ENCODE assay signal across 8 cellular contexts in the genomic region with DNA sequence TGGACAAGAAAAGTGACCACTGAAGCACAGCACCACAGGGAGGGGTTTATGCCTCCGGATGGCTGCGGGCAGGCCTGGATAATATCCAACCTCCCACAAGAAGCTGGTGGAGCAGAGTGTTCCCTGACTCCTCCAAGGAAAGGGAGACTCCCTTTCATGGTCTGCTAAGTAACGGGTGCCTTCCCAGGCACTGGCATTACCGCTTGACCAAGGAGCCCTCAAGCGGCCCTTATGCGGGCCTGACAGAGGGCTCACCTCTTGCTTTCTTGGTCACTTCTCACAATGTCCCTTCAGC. TPM values are rescaled to one million over a fixed set of nuclear protein-coding genes. Genes with fewer than 3 reads are reported as not detected.
A peak's percentile ranks its signal among the peaks of the same experiment; 100 is the strongest.
DNase-seq lines count a peak whose midpoint lies in the region; ATAC-seq and TF ChIP-seq lines count a peak whose summit lies in the region.
"Not testable (repeated sequence)": the region's sequence is repeated elsewhere in the genome, so short reads cannot be mapped to it uniquely, and the experiment has no call there.

No MANE protein-coding gene starts in this region.

- TF ChIP-seq CTCF in CD4-positive, alpha-beta T cell (IDR thresholded peaks at IDR 0.05); Loucy (conservative IDR thresholded peaks at IDR 0.05; ENCODE audit: low read length); WI38 (IDR thresholded peaks at IDR 0.05; ENCODE audit: low read depth, low read length); osteocyte (IDR thresholded peaks at IDR 0.05); testis (IDR thresholded peaks at IDR 0.05): not testable (repeated sequence)

- not testable (repeated sequence) for H3K9me3 ChIP-seq in CD4-positive, alpha-beta T cell (ENCODE audit: control insufficient read depth, low read length); Loucy (ENCODE audit: insufficient read depth, low read depth, low read length); adipocyte (ENCODE audit: control insufficient read depth, low read length); testis

- not testable (repeated sequence) for H4K20me1 ChIP-seq in Loucy (ENCODE audit: insufficient read depth, low read length, poor library complexity, severe bottlenecking)

- H3K36me3 ChIP-seq in Loucy (ENCODE audit: insufficient read depth, low read length); adipocyte (ENCODE audit: control insufficient read depth, insufficient read depth, low read length, severe bottlenecking); testis (ENCODE audit: low read depth, missing control alignments): not testable (repeated sequence)

- peak overlapping the region; percentile 2 for H3K27ac ChIP-seq in CD4-positive, alpha-beta T cell (ENCODE audit: low read depth, low read length)
- H3K27ac ChIP-seq in epithelial cell of prostate: peak overlapping the region; percentile 51
- peak overlapping the region; percentile 88 to 95 for H3K27ac ChIP-seq in testis

- H3K4me1 ChIP-seq in Loucy (ENCODE audit: insufficient read depth, low read length, poor library complexity, severe bottlenecking) (peaks cover 23% of the 10 kb centered on the region), testis (peaks cover 26% of the 10 kb centered on the region)
- not testable (repeated sequence) for H3K4me1 ChIP-seq in adipocyte (ENCODE audit: control insufficient read depth, insufficient read depth, low read length)

- H3K79me2 ChIP-seq in Loucy (ENCODE audit: insufficient read depth, low read length): not testable (repeated sequence)

- H3K4me1 Mint-ChIP-seq in CD4-positive, alpha-beta T cell (ENCODE audit: low read depth): peaks cover 25% of the 10 kb centered on the region
- peaks cover 11% of the 10 kb centered on the region for H3K4me1 Mint-ChIP-seq in osteocyte (ENCODE audit: unreplicated experiment)

- not testable (repeated sequence) for H3K36me3 Mint-ChIP-seq in CD4-positive, alpha-beta T cell (ENCODE audit: low read depth); osteocyte (ENCODE audit: unreplicated experiment)

- intact Hi-C loops in CD4-positive, alpha-beta T cell (cut with DNase I, micrococcal nuclease): loop anchor here (10.0 kb wide), 3 partner anchors 356 to 956 kb away; a partner anchor contains a TSS
- intact Hi-C loops in testis (cut with DNase I; ENCODE audit: low total_unique reads): not testable (repeated sequence)

- H3K4me3 ChIP-seq in Loucy (ENCODE audit: low read length, poor library complexity, severe bottlenecking) (peak overlapping the region; percentile 84), WI38 (ENCODE audit: low read depth, low read length) (peak overlapping the region; percentile 56), adipocyte (ENCODE audit: low read length) (peak overlapping the region; percentile 80), testis (peak overlapping the region in 1 of 2 donors; percentile 72)

- POLR2A ChIA-PET in CD4-positive, alpha-beta T cell (lab: Charles Lee): not testable (repeated sequence)

- H3K27me3 ChIP-seq in CD4-positive, alpha-beta T cell (ENCODE audit: control insufficient read depth, insufficient read depth, low read length); Loucy (ENCODE audit: insufficient read depth, low read length, poor library complexity, severe bottlenecking); adipocyte (replicated peaks; ENCODE audit: control insufficient read depth, insufficient read depth, low read length); testis: not testable (repeated sequence)

- not testable (repeated sequence) for TF ChIP-seq POLR2A in testis (IDR thresholded peaks at IDR 0.05)

- H3K4me2 ChIP-seq in Loucy (ENCODE audit: low read depth, low read length, poor library complexity, severe bottlenecking): peak overlapping the region; percentile 80

- H3K9me2 ChIP-seq in Loucy (replicated peaks; ENCODE audit: low read depth, low read length): not testable (repeated sequence)

- not testable (repeated sequence) for H3K27me3 Mint-ChIP-seq in CD4-positive, alpha-beta T cell; osteocyte (ENCODE audit: unreplicated experiment)

- H3K27ac Mint-ChIP-seq in CD4-positive, alpha-beta T cell: peak overlapping the region; percentile 89
- H3K27ac Mint-ChIP-seq in osteocyte (ENCODE audit: unreplicated experiment): peak overlapping the region; percentile 92

- H3K9ac ChIP-seq in Loucy (ENCODE audit: low read depth, low read length, poor library complexity, severe bottlenecking): not testable (repeated sequence)
- H3K9ac ChIP-seq in adipocyte (ENCODE audit: low read length): peak overlapping the region; percentile 46

- not testable (repeated sequence) for ATAC-seq in CD4-positive, alpha-beta T cell (ENCODE audit: poor library complexity)

- WGBS in testis, 2 donors: 19 to 45% methylated on average over 6 of the region's 6 CpGs

- CTCF ChIA-PET in CD4-positive, alpha-beta T cell (lab: Charles Lee): interaction anchor here (0.6 kb wide), 2 partner anchors 105 to 205 kb away, joined by 3 to 4 read pairs; no protein-coding TSS in a partner anchor

- H2AFZ ChIP-seq in Loucy (ENCODE audit: low read length): peak overlapping the region; percentile 72; the same call in 1 of the 2 replicates

- H3F3A ChIP-seq in Loucy (ENCODE audit: low read depth): not testable (repeated sequence)

- H3K4me3 Mint-ChIP-seq in CD4-positive, alpha-beta T cell: peak overlapping the region; percentile 11
- peak overlapping the region; percentile 92 for H3K4me3 Mint-ChIP-seq in osteocyte (ENCODE audit: unreplicated experiment)

- DNase-seq in CD4-positive, alpha-beta T cell; adipocyte (ENCODE audit: low read depth); epithelial cell of prostate (ENCODE audit: low read depth, low spot score); osteocyte (ENCODE audit: extremely low spot score, unreplicated experiment): not testable (repeated sequence)
- DNase-seq in left kidney (ENCODE audit: low read depth, low spot score) (peak; percentile 33), testis (peak; percentile 69)

- H3K9me3 Mint-ChIP-seq in CD4-positive, alpha-beta T cell; osteocyte (ENCODE audit: unreplicated experiment): not testable (repeated sequence)

RNA-seq across cellular contexts. Expression of a gene that starts 22.5 kb away (rescaled TPM):
- 1 to 10 TPM; 7.9 to 8.5 TPM for total RNA-seq in CD4-positive, alpha-beta T cell
- total RNA-seq in osteocyte: 15.3 and 16.0 TPM in 2 replicates
- 10 to 100 TPM; 48.1 to 50.5 TPM for total RNA-seq in testis
- 63.3 TPM for polyA plus RNA-seq in testis (ENCODE audit: insufficient read depth, low read depth, low replicate concordance)

RNA-seq across cellular contexts. Expression of a gene that starts 27.9 kb away (rescaled TPM):
- 10 to 100 TPM; 33.4 to 38.4 TPM for total RNA-seq in CD4-positive, alpha-beta T cell
- total RNA-seq in osteocyte (28.1 and 29.0 TPM in 2 replicates), testis (10 to 100 TPM; 38.7 to 42.6 TPM)
- polyA plus RNA-seq in testis (ENCODE audit: insufficient read depth, low read depth, low replicate concordance): 24.7 TPM

RNA-seq across cellular contexts. Expression of a gene that starts 36.7 kb away (rescaled TPM):
- total RNA-seq in CD4-positive, alpha-beta T cell: 100 to 1,000 TPM; 163 to 165 TPM
- 258 and 260 TPM in 2 replicates for total RNA-seq in osteocyte
- total RNA-seq in testis: 100 to 1,000 TPM; 418 to 540 TPM
- 491 TPM for polyA plus RNA-seq in testis (ENCODE audit: insufficient read depth, low read depth, low replicate concordance)

RNA-seq across cellular contexts. Expression of a gene that starts 44.1 kb away (rescaled TPM):
- 10 to 100 TPM; 33.2 to 35.3 TPM for total RNA-seq in CD4-positive, alpha-beta T cell
- 67.4 and 70.3 TPM in 2 replicates for total RNA-seq in osteocyte
- total RNA-seq in testis: 100 to 1,000 TPM; 228 to 232 TPM
- polyA plus RNA-seq in testis (ENCODE audit: insufficient read depth, low read depth, low replicate concordance): 209 TPM

Comparison
In these comparisons a context has a peak if more than half of its experiments do, and no peak if none do; other contexts are left out.
1. H3K27ac ChIP-seq: peak in every context shown above with its lines; median percentile 92 in testis; 51 in epithelial cell of prostate; 2 in CD4-positive, alpha-beta T cell.